ENCODE assay signal across 32 cellular contexts in genomic region chr10:103235775-103236174, GRCh38. TPM values are rescaled to one million over a fixed set of nuclear protein-coding genes. Genes with fewer than 3 reads are reported as not detected.
"Had no signal": no experiment of that assay in that cellular context is flagged by ENCODE, and none has a peak within 500 bp of the region (broad histone marks: within the 10 kb centered on the region; RNA-seq: fewer than 3 reads in every experiment).

No MANE protein-coding gene starts in this region.

- DNase-seq: cortex of kidney; dorsolateral prefrontal cortex; effector CD4-positive, alpha-beta T cell; gastrocnemius medialis; head of caudate nucleus; left ventricle myocardium superior; lower lobe of right lung; mucosa of descending colon; naive B cell; pancreas; sigmoid colon; stimulated activated CD4-positive, alpha-beta T cell treated with anti-CD3 and anti-CD28 coated beads, Interleukin-2, amount 100 ng/mL, for 24 hours; stimulated activated CD4-positive, alpha-beta T cell treated with anti-CD3 and anti-CD28 coated beads, Interleukin-4, amount 100 ng/mL, for 24 hours; stimulated activated naive CD4-positive, alpha-beta T cell treated with Interleukin-2 at 50 U/mL for 16 hours; stomach; thyroid gland; upper lobe of left lung; uterus had no signal

- H3K27ac Mint-ChIP-seq: memory B cell; mesothelial cell of epicardium; natural killer cell treated with Interleukin-12 subunit alpha and Interleukin-12 subunit beta and Interleukin-15 and Interleukin-18, amount 100 ng/mL, for 72 hours; progenitor cell of endocrine pancreas had no signal

- ATAC-seq: gastrocnemius medialis; left ventricle myocardium superior; lower lobe of right lung; mucosa of descending colon; natural killer cell treated with Interleukin-12 subunit alpha and Interleukin-12 subunit beta and Interleukin-15 and Interleukin-18, amount 100 ng/mL, for 72 hours; pancreas; stimulated activated effector memory CD8-positive, alpha-beta T cell treated with anti-CD3 and anti-CD28 coated beads, Interleukin-12 subunit alpha, Interleukin-12 subunit beta, amount 100 ng/mL, for 72 hours had no signal

- H3K4me3 Mint-ChIP-seq: memory B cell; mesothelial cell of epicardium; natural killer cell treated with Interleukin-12 subunit alpha and Interleukin-12 subunit beta and Interleukin-15 and Interleukin-18, amount 100 ng/mL, for 72 hours; neural crest cell; stimulated activated effector memory CD8-positive, alpha-beta T cell treated with anti-CD3 and anti-CD28 coated beads, Interleukin-12 subunit alpha, Interleukin-12 subunit beta, amount 100 ng/mL, for 72 hours had no signal

- H3K27me3 ChIP-seq: dorsolateral prefrontal cortex, gastrocnemius medialis, neutrophil, pancreas, right atrium auricular region, sigmoid colon, stomach, thyroid gland, upper lobe of left lung, uterus had no signal

- H3K27ac ChIP-seq: dorsolateral prefrontal cortex, gastrocnemius medialis, lower lobe of right lung, neutrophil, pancreas, right atrium auricular region, sigmoid colon, stomach, thyroid gland, upper lobe of left lung, uterus had no signal

- H3K9me3 Mint-ChIP-seq: memory B cell; mesothelial cell of epicardium; natural killer cell treated with Interleukin-12 subunit alpha and Interleukin-12 subunit beta and Interleukin-15 and Interleukin-18, amount 100 ng/mL, for 72 hours; neural crest cell; stimulated activated effector memory CD8-positive, alpha-beta T cell treated with anti-CD3 and anti-CD28 coated beads, Interleukin-12 subunit alpha, Interleukin-12 subunit beta, amount 100 ng/mL, for 72 hours had no signal

- H3K36me3 ChIP-seq: gastrocnemius medialis, lower lobe of right lung, neutrophil, pancreas, right atrium auricular region, sigmoid colon, stomach, thyroid gland, upper lobe of left lung, uterus had no signal

- H3K4me1 ChIP-seq: uterus had no signal

- H3K4me3 ChIP-seq: dorsolateral prefrontal cortex, gastrocnemius medialis, lower lobe of right lung, mucosa of descending colon, pancreas, right atrium auricular region, sigmoid colon, stomach, thyroid gland, upper lobe of left lung, uterus had no signal

- H3K36me3 Mint-ChIP-seq: memory B cell; mesothelial cell of epicardium; naive B cell; natural killer cell treated with Interleukin-12 subunit alpha and Interleukin-12 subunit beta and Interleukin-15 and Interleukin-18, amount 100 ng/mL, for 72 hours; stimulated activated effector memory CD8-positive, alpha-beta T cell treated with anti-CD3 and anti-CD28 coated beads, Interleukin-12 subunit alpha, Interleukin-12 subunit beta, amount 100 ng/mL, for 72 hours had no signal

- FAIRE-seq: keratinocyte, pancreas had no signal

- H3K27me3 Mint-ChIP-seq: progenitor cell of endocrine pancreas had no signal

- H3K9me3 ChIP-seq: gastrocnemius medialis, lower lobe of right lung, mucosa of descending colon, neutrophil, pancreas, right atrium auricular region, sigmoid colon, stomach, thyroid gland, upper lobe of left lung, uterus had no signal

RNA-seq across cellular contexts. Expression of gene RPEL1, which starts 9.9 kb away (rescaled TPM):
- total RNA-seq: gastrocnemius medialis; glomerular endothelial cell; left ventricle myocardium superior; mesothelial cell of epicardium; natural killer cell treated with Interleukin-12 subunit alpha and Interleukin-12 subunit beta and Interleukin-15 and Interleukin-18, amount 100 ng/mL, for 72 hours; neural crest cell; omental fat pad; pancreas; progenitor cell of endocrine pancreas; right atrium auricular region; sigmoid colon; skeletal muscle tissue; stomach; subcutaneous adipose tissue; temporal lobe; thyroid gland; upper lobe of left lung had no signal
- polyA plus RNA-seq: pancreas, stomach had no signal

RNA-seq across cellular contexts. Expression of gene INA, which starts 41.2 kb away (rescaled TPM):
- total RNA-seq: left ventricle myocardium superior, lower lobe of right lung, omental fat pad, right atrium auricular region, skeletal muscle tissue, subcutaneous adipose tissue had no signal
